ENCODE assay signal across 8 cellular contexts in genomic region chr5:139402561-139403158, GRCh38. TPM values are rescaled to one million over a fixed set of nuclear protein-coding genes. Genes with fewer than 3 reads are reported as not detected.
A peak's percentile ranks its signal among the peaks of the same experiment; 100 is the strongest.
DNase-seq lines count a peak whose midpoint lies in the region; ATAC-seq and TF ChIP-seq lines count a peak whose summit lies in the region.

No MANE protein-coding gene starts in this region.

- H3K4me3 ChIP-seq in BE2C (ENCODE audit: low read depth, low read length) = no peak overlapping the region
- peak overlapping the region; percentile 59 for H3K4me3 ChIP-seq in SU-DHL-6 (ENCODE audit: insufficient read depth, low read length, poor library complexity, severe bottlenecking)
- H3K4me3 ChIP-seq in stomach smooth muscle (ENCODE audit: low read length in 2 of 2) = peak overlapping the region; percentile 60 to 86

- H3K9me3 ChIP-seq in BE2C = no peaks in the 10 kb centered on the region
- H3K9me3 ChIP-seq in SU-DHL-6 (ENCODE audit: insufficient read depth, low read length) = no peaks in the 10 kb centered on the region
- H3K9me3 ChIP-seq in stomach smooth muscle (ENCODE audit: control insufficient read depth in 2 of 2, low read length in 2 of 2) = no peaks in the 10 kb centered on the region

- H3K27me3 ChIP-seq in BE2C (no peaks in the 10 kb centered on the region), SU-DHL-6 (ENCODE audit: low read length) (no peaks in the 10 kb centered on the region), stomach smooth muscle (ENCODE audit: control insufficient read depth in 1 of 2, insufficient read depth in 2 of 2, low read length in 2 of 2) (no peaks in the 10 kb centered on the region)

- peaks cover 4% of the 10 kb centered on the region for H3K4me1 ChIP-seq in BE2C
- H3K4me1 ChIP-seq in stomach smooth muscle (ENCODE audit: control insufficient read depth, insufficient read depth, low read length) = peaks cover 15% of the 10 kb centered on the region

- TF ChIP-seq CTCF in BE2C (IDR thresholded peaks at IDR 0.05; ENCODE audit: low read depth, low read length) (peak; percentile 61), SU-DHL-6 (IDR thresholded peaks at IDR 0.05; ENCODE audit: insufficient read depth, low read length, poor library complexity, severe bottlenecking) (peak; percentile 80)

- H3K9ac ChIP-seq in SU-DHL-6 (ENCODE audit: low read length) (no peak overlapping the region), stomach smooth muscle (ENCODE audit: low read length in 2 of 2) (peak overlapping the region in 1 of 2 donors; percentile 45)

- H3K27ac ChIP-seq in SU-DHL-6 (ENCODE audit: low read depth, low read length) = 0 out of 2 replicates have a peak overlapping the region, but pooled peaks have one; percentile 87
- H3K27ac ChIP-seq in stomach smooth muscle (ENCODE audit: low read length) = no peak overlapping the region

- no peaks in the 10 kb centered on the region for H3K79me2 ChIP-seq in SU-DHL-6 (ENCODE audit: insufficient read depth, low read length)

- DNase-seq in BE2C (peak; percentile 53), glomerular visceral epithelial cell (ENCODE audit: extremely low spot score) (peak; percentile 31), mesenteric fat pad (ENCODE audit: low spot score) (no peak), ecto neural progenitor cell (ENCODE audit: low spot score) (no peak)

- TF ChIP-seq POLR2A in GM19099 (IDR thresholded peaks at IDR 0.05; ENCODE audit: extremely low read depth, insufficient read length, low read depth) = peak; percentile 12

- no peak overlapping the region for H2AFZ ChIP-seq in SU-DHL-6 (ENCODE audit: low read depth, low read length, severe bottlenecking)

- no peaks in the 10 kb centered on the region for H3K9me2 ChIP-seq in SU-DHL-6 (replicated peaks; ENCODE audit: insufficient read depth, low read length)

- H3K36me3 ChIP-seq in BE2C (no peaks in the 10 kb centered on the region), SU-DHL-6 (ENCODE audit: low read length) (no peaks in the 10 kb centered on the region), stomach smooth muscle (ENCODE audit: control insufficient read depth in 2 of 2, insufficient read depth in 2 of 2, low read length in 2 of 2) (peaks cover 0 to 2% of the 10 kb centered on the region in 2 donors)

- ATAC-seq in HG02884 (IDR thresholded peaks at IDR 0.05; ENCODE audit: unreplicated experiment) = no peak

- peak overlapping the region; percentile 77 for H3K4me2 ChIP-seq in SU-DHL-6 (ENCODE audit: low read depth, low read length, poor library complexity, severe bottlenecking)

- peaks cover 6% of the 10 kb centered on the region for H3F3A ChIP-seq in SU-DHL-6 (ENCODE audit: insufficient read depth)

- H4K20me1 ChIP-seq in SU-DHL-6 (ENCODE audit: low read depth, low read length) = no peaks in the 10 kb centered on the region

RNA-seq across cellular contexts. Expression of gene SPATA24, which starts 1.2 kb away (rescaled TPM):
- polyA plus RNA-seq in BE2C (2012; ENCODE audit: insufficient read depth, insufficient read length, low read depth) = 4.8 TPM
- 2.0 TPM for total RNA-seq in mesenteric fat pad

RNA-seq across cellular contexts. Expression of gene PROB1, which starts 7.8 kb away (rescaled TPM):
- 1.9 TPM for polyA plus RNA-seq in BE2C (2012; ENCODE audit: insufficient read depth, insufficient read length, low read depth)
- 2.1 TPM for total RNA-seq in mesenteric fat pad

RNA-seq across cellular contexts. Expression of gene MZB1, which starts 12.9 kb away (rescaled TPM):
- polyA plus RNA-seq in BE2C (2012; ENCODE audit: insufficient read depth, insufficient read length, low read depth) = 0.42 TPM
- 0.61 TPM for total RNA-seq in mesenteric fat pad

RNA-seq across cellular contexts. Expression of gene SLC23A1, which starts 19.6 kb away (rescaled TPM):
- not detected for polyA plus RNA-seq in BE2C (2012; ENCODE audit: insufficient read depth, insufficient read length, low read depth)
- total RNA-seq in mesenteric fat pad = not detected

RNA-seq across cellular contexts. Expression of gene DNAJC18, which starts 36.7 kb away (rescaled TPM):
- polyA plus RNA-seq in BE2C (2012; ENCODE audit: insufficient read depth, insufficient read length, low read depth) = 8.8 TPM
- 8.4 TPM for total RNA-seq in mesenteric fat pad

Comparison
In these comparisons a context has a peak if more than half of its experiments do, and no peak if none do; other contexts are left out.
1. DNase-seq: peak in BE2C (single experiment) and glomerular visceral epithelial cell (single experiment); none in mesenteric fat pad (single experiment) and ecto neural progenitor cell (single experiment).